In genomic region chr22:35399678-35400334, GRCh38 we compare ENCODE assay signal across 8 cellular contexts. TPM values are rescaled to one million over a fixed set of nuclear protein-coding genes. Genes with fewer than 3 reads are reported as not detected.
DNase-seq lines count a peak whose midpoint lies in the region; TF ChIP-seq lines count a peak whose summit lies in the region.

MCM5 (plus strand) TSS chr22:35400140; CDS start chr22:35400439, 299 bp downstream.

- peak within 1 kb of the TSS; percentile 98 for H2BK15ac ChIP-seq in H9 (ENCODE audit: low read depth, low read length)

- peaks cover 41 to 50% of the 10 kb centered on the region in 2 experiments for H3K4me1 Mint-ChIP-seq in H9
- H3K4me1 Mint-ChIP-seq in neural crest cell = peaks cover 56% of the 10 kb centered on the region

- H3K27me3 ChIP-seq in H9 (ENCODE audit: insufficient read depth, low read length) (no peaks in the 10 kb centered on the region), MM.1S (replicated peaks; ENCODE audit: insufficient read depth, low read length) (no peaks in the 10 kb centered on the region), stomach smooth muscle (ENCODE audit: control insufficient read depth in 1 of 2, insufficient read depth in 2 of 2, low read length in 2 of 2) (no peaks in the 10 kb centered on the region)

- peak within 1 kb of the TSS; percentile 100 for H4K8ac ChIP-seq in H9 (replicated peaks; ENCODE audit: insufficient read length, low read depth, low read length)

- H3K4me1 ChIP-seq in H9 (ENCODE audit: insufficient read depth, low read length) (no peaks in the 10 kb centered on the region; the same call in 1 of the 2 replicates), MM.1S (ENCODE audit: low read length) (peaks cover 7% of the 10 kb centered on the region), stomach smooth muscle (ENCODE audit: control insufficient read depth, insufficient read depth, low read length) (peaks cover 11% of the 10 kb centered on the region)

- H3K36me3 Mint-ChIP-seq in H9 (ENCODE audit: insufficient read depth in 1 of 3, low read depth in 3 of 3) (peaks cover 34 to 46% (median 38%) of the 10 kb centered on the region in 3 experiments), neural crest cell (ENCODE audit: low read depth) (peaks cover 8% of the 10 kb centered on the region)

- H3K4ac ChIP-seq in H9 (ENCODE audit: low read depth, low read length) = peak within 1 kb of the TSS; percentile 100

- peak within 1 kb of the TSS; percentile 100 for H3K18ac ChIP-seq in H9 (ENCODE audit: insufficient read length, low read depth, low read length)

- peak within 1 kb of the TSS; percentile 99 for H3T11ph ChIP-seq in H9 (ENCODE audit: low read length)

- H2AK5ac ChIP-seq in H9 (ENCODE audit: insufficient read length, low read length) = peak within 1 kb of the TSS; percentile 96

- no CpG with 5 or more reads among the region's 51 CpGs for WGBS in H9 (ENCODE audit: extremely low coverage, insufficient read length, low lambda C conversion rate)

- peak within 1 kb of the TSS; percentile 93 for H3K4me2 ChIP-seq in H9 (ENCODE audit: insufficient read depth, insufficient read length, low read length)
- H3K4me2 ChIP-seq in MM.1S (ENCODE audit: low read depth, low read length) = peak within 1 kb of the TSS; percentile 77

- H3K27ac Mint-ChIP-seq in H9 = peak within 1 kb of the TSS; percentile 99 to 100 (median 100)
- H3K27ac Mint-ChIP-seq in neural crest cell (ENCODE audit: unreplicated experiment) = peak within 1 kb of the TSS; percentile 100

- H3K79me1 ChIP-seq in H9 (ENCODE audit: insufficient read depth, low read depth, low read length, poor library complexity, severe bottlenecking) = peaks cover 11% of the 10 kb centered on the region

- H3K9me3 ChIP-seq in H9 (ENCODE audit: control insufficient read depth, low read depth, low read length) = no peaks in the 10 kb centered on the region
- H3K9me3 ChIP-seq in MM.1S (replicated peaks; ENCODE audit: insufficient read depth, low read length) = no peaks in the 10 kb centered on the region
- H3K9me3 ChIP-seq in stomach smooth muscle (ENCODE audit: control insufficient read depth in 2 of 2, low read length in 2 of 2) = no peaks in the 10 kb centered on the region

- peak within 1 kb of the TSS; percentile 98 to 99 for H3K4me3 Mint-ChIP-seq in H9
- H3K4me3 Mint-ChIP-seq in neural crest cell = peak within 1 kb of the TSS; percentile 100

- peak; percentile 99 for DNase-seq in ELR (ENCODE audit: low read depth)
- peak; percentile 97 for DNase-seq in H9
- peak; percentile 99 for DNase-seq in MM.1S
- peak; percentile 95 for DNase-seq in SIG-M5 treated with dmso at 0.1 percent for 504 hours (lab: John Stamatoyannopoulos, UW; ENCODE audit: unreplicated experiment)
- peak; percentile 96 for DNase-seq in activated gamma-delta T cell treated with Interleukin-2 at 50 U/mL for 16 hours
- DNase-seq in foreskin fibroblast = peak; percentile 97 to 99
- peak; percentile 95 for DNase-seq in neural crest cell (ENCODE audit: low read depth, low spot score)

- peak within 1 kb of the TSS; percentile 100 for H3K14ac ChIP-seq in H9 (ENCODE audit: insufficient read depth, low read length)

- H3K9ac ChIP-seq in H9 (ENCODE audit: extremely low read depth, insufficient read length, low read length) (peak within 1 kb of the TSS; percentile 100), MM.1S (ENCODE audit: low read length) (peak within 1 kb of the TSS; percentile 96), stomach smooth muscle (ENCODE audit: low read length in 2 of 2) (peak within 1 kb of the TSS; percentile 68 to 70)

- peak within 1 kb of the TSS; percentile 100 for H4K5ac ChIP-seq in H9 (ENCODE audit: insufficient read length, low read depth, low read length)

- peak within 1 kb of the TSS; percentile 100 for H2BK120ac ChIP-seq in H9 (ENCODE audit: low read depth, low read length, poor library complexity, severe bottlenecking)

- peaks cover 13% of the 10 kb centered on the region for H3K23me2 ChIP-seq in H9 (ENCODE audit: insufficient read length, low read depth, low read length, poor library complexity, severe bottlenecking)

- peak within 1 kb of the TSS; percentile 100 for H4K91ac ChIP-seq in H9 (ENCODE audit: insufficient read length, low read depth, low read length)

- H3K9me3 Mint-ChIP-seq in H9 (no peaks in the 10 kb centered on the region; a peak in 1 of 5 replicates), neural crest cell (no peaks in the 10 kb centered on the region)

- peak within 1 kb of the TSS; percentile 57 for H2AFZ ChIP-seq in H9 (ENCODE audit: low read length)
- H2AFZ ChIP-seq in MM.1S (ENCODE audit: low read length) = peak within 1 kb of the TSS; percentile 67

- no peaks in the 10 kb centered on the region for H4K20me1 ChIP-seq in H9 (ENCODE audit: control insufficient read depth, insufficient read depth, insufficient read length)
- H4K20me1 ChIP-seq in MM.1S (ENCODE audit: insufficient read depth, low read length) = no peaks in the 10 kb centered on the region

- H3K9me2 ChIP-seq in MM.1S (replicated peaks; ENCODE audit: insufficient read depth, low read length) = no peaks in the 10 kb centered on the region

- TF ChIP-seq CTCF in H9 (conservative IDR thresholded peaks at IDR 0.05) (no peak), MM.1S (IDR thresholded peaks at IDR 0.05; ENCODE audit: low read length) (no peak), foreskin fibroblast (IDR thresholded peaks at IDR 0.05; ENCODE audit: low read depth, low read length) (no peak), neural crest cell (conservative IDR thresholded peaks at IDR 0.05) (no peak)

- H3K23ac ChIP-seq in H9 (ENCODE audit: insufficient read length, low read depth, low read length) = peak within 1 kb of the TSS; percentile 84

- H3K27me3 Mint-ChIP-seq in H9 (ENCODE audit: low read depth) (no peaks in the 10 kb centered on the region), neural crest cell (ENCODE audit: low read depth) (no peaks in the 10 kb centered on the region)

- peak within 1 kb of the TSS; percentile 100 for H2BK12ac ChIP-seq in H9 (ENCODE audit: insufficient read length, low read depth, low read length)

- H3K36me3 ChIP-seq in MM.1S (replicated peaks; ENCODE audit: insufficient read depth, low read length) (0 out of 2 replicates have a peak, but pooled peaks cover 2% of the 10 kb centered on the region), stomach smooth muscle (ENCODE audit: control insufficient read depth in 2 of 2, insufficient read depth in 2 of 2, low read length in 2 of 2) (peaks cover 12% of the 10 kb centered on the region in 2 donors)

- peak within 1 kb of the TSS; percentile 100 for H2BK5ac ChIP-seq in H9 (ENCODE audit: insufficient read length, low read length)

- no peaks in the 10 kb centered on the region for H3F3A ChIP-seq in MM.1S (ENCODE audit: insufficient read depth, low read length)

- H3K27ac ChIP-seq in H9 (ENCODE audit: insufficient read length, low read depth, low read length) (peak within 1 kb of the TSS; percentile 88), MM.1S (ENCODE audit: low read length) (peak within 1 kb of the TSS; percentile 58), stomach smooth muscle (ENCODE audit: low read length) (peak within 1 kb of the TSS; percentile 53)

- H3K79me2 ChIP-seq in H9 (ENCODE audit: insufficient read depth, low read length) = peaks cover 8% of the 10 kb centered on the region; the same call in 1 of the 2 replicates
- peaks cover 47% of the 10 kb centered on the region for H3K79me2 ChIP-seq in MM.1S (ENCODE audit: low read length)

- H2BK20ac ChIP-seq in H9 (ENCODE audit: low read depth, low read length, poor library complexity, severe bottlenecking) = peak within 1 kb of the TSS; percentile 98

- H3K4me3 ChIP-seq in MM.1S (ENCODE audit: low read length) (peak within 1 kb of the TSS; percentile 94), foreskin fibroblast (ENCODE audit: low read depth in 1 of 2, low read length in 2 of 2) (peak within 1 kb of the TSS; percentile 92 to 97), stomach smooth muscle (ENCODE audit: low read length in 2 of 2) (peak within 1 kb of the TSS; percentile 92 to 97)

- H3K56ac ChIP-seq in H9 (ENCODE audit: insufficient read length, low read depth, low read length) = peak within 1 kb of the TSS; percentile 100

RNA-seq across cellular contexts. Expression of gene MCM5, which starts in this region (rescaled TPM):
- 274 and 293 TPM in 2 replicates for total RNA-seq in H9 (2021)
- total RNA-seq in neural crest cell = 174 and 187 TPM in 2 replicates

Comparison
In these comparisons a context has a peak if more than half of its experiments do, and no peak if none do; other contexts are left out.
1. Peak in every context shown above with its lines: DNase-seq, H3K4me3 ChIP-seq and H3K27ac ChIP-seq.